Comparison of ENCODE assay signal across 22 cellular contexts in the genomic region with DNA sequence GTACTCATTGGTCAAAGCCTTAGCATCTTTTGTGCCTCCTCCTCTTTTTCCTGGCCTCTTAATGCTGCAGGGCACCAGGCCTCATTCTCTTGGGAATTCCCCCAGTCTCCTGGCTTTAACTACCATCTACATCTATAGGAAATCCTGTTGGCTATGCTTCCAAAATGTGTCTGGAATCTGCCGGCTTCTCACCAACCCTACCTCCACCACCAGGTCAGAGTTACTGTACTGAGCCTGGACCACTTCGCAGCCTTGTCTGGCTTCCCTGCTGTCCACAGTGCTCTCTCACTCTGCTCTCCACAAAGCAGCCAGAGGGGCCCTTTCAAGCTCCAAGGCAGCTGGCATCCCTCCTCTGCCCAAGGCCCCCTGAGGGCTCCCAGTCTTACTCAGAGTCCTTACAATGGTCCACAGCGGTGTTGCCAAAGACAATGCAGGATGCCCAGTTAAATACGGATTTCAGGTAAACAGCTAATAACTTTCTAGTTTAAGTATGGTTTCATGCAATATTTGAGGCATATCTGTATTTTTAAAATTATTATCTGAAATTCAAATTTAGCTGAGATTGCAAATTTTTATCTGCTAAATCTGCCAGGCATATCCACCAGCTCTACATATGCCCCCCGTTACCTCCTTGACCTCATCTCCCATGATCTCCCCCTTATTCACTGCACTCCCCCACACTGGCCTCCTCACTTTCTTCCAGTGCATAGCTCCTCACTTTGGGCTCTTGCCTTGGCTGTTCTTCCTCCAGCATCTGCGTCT. TPM values are rescaled to one million over a fixed set of nuclear protein-coding genes. Genes with fewer than 3 reads are reported as not detected.
DNase-seq lines count a peak whose midpoint lies in the region; ATAC-seq, FAIRE-seq and TF ChIP-seq lines count a peak whose summit lies in the region.
"Had no signal": no experiment of that assay in that cellular context is flagged by ENCODE, and none has a peak within 500 bp of the region (broad histone marks: within the 10 kb centered on the region; RNA-seq: fewer than 3 reads in every experiment).

No MANE protein-coding gene starts in this region.

- H3K9ac ChIP-seq in IMR-90 (ENCODE audit: low read depth, low read length) (no peak overlapping the region), H1 (replicated peaks in 1 of 4; ENCODE audit: extremely low read depth in 1 of 4, low read depth in 3 of 4, low read length in 3 of 4) (no peak overlapping the region)
- H3K9ac ChIP-seq: KMS-11 had no signal

- WGBS in IMR-90 (ENCODE audit: extremely low coverage in 2 of 2, insufficient read length in 1 of 2), 2 experiments = 76% methylated on average over 3 of the region's 6 CpGs; no CpG with 5 or more reads in 1 of the 2 experiments
- 83% methylated on average over 6 of the region's 6 CpGs; no CpG with 5 or more reads in 1 of the 2 experiments for WGBS in H1 (ENCODE audit: extremely low coverage in 1 of 2, insufficient coverage in 1 of 2, insufficient read length in 1 of 2, insufficient replicate concordance in 2 of 2, low coverage in 1 of 2, low lambda C conversion rate in 2 of 2, missing lambda C conversion rate in 1 of 2), 2 experiments

- no peak for TF ChIP-seq CTCF in CD4-positive, alpha-beta T cell (IDR thresholded peaks at IDR 0.05)
- TF ChIP-seq CTCF in IMR-90 (conservative IDR thresholded peaks at IDR 0.05; ENCODE audit: low read depth, low read length) (no peak), H1 (IDR thresholded peaks at IDR 0.05; ENCODE audit: control extremely low read depth in 1 of 3, insufficient read depth in 1 of 3, low read depth in 1 of 3, low read length in 3 of 3) (no peak), PC-9 (conservative IDR thresholded peaks at IDR 0.05) (no peak)

- no peak overlapping the region for H2AK9ac ChIP-seq in IMR-90 (replicated peaks; ENCODE audit: low read depth, low read length, poor library complexity)

- no peak overlapping the region for H3K27ac ChIP-seq in CD4-positive, alpha-beta T cell (ENCODE audit: low read depth, low read length)
- H3K27ac ChIP-seq in IMR-90 (ENCODE audit: insufficient read depth, low read length) (no peak overlapping the region), H1 (ENCODE audit: low read depth, low read length) (no peak overlapping the region), PC-9 (no peak overlapping the region)
- H3K27ac ChIP-seq: KMS-11 had no signal

- H3K4me1 Mint-ChIP-seq in CD4-positive, alpha-beta T cell (ENCODE audit: low read depth) = peaks cover 25% of the 10 kb centered on the region
- peaks cover 3 to 9% (median 7%) of the 10 kb centered on the region in 4 donors for H3K4me1 Mint-ChIP-seq in naive thymus-derived CD8-positive, alpha-beta T cell

- no peaks in the 10 kb centered on the region for H3K9me3 ChIP-seq in CD4-positive, alpha-beta T cell (ENCODE audit: control insufficient read depth, low read length)
- H3K9me3 ChIP-seq in IMR-90 (ENCODE audit: control insufficient read depth, insufficient read depth, low read length) = no peaks in the 10 kb centered on the region
- no peaks in the 10 kb centered on the region for H3K9me3 ChIP-seq in H1 (ENCODE audit: insufficient read depth in 2 of 2, low read depth in 1 of 2, low read length in 1 of 2)
- no peaks in the 10 kb centered on the region for H3K9me3 ChIP-seq in PC-9 (ENCODE audit: insufficient read depth, low read depth)

- H4K5ac ChIP-seq in IMR-90 (ENCODE audit: low read depth, low read length) (no peak overlapping the region), H1 (ENCODE audit: insufficient read length, low read depth, low read length) (no peak overlapping the region)

- FAIRE-seq in H1 (lab: Jason Lieb, UNC) = no peak
- FAIRE-seq: GM12878 had no signal

- ATAC-seq in CD4-positive, alpha-beta T cell (ENCODE audit: poor library complexity) = no peak
- ATAC-seq in IMR-90 (ENCODE audit: low read depth) (no peak), GM21619 (IDR thresholded peaks at IDR 0.05; ENCODE audit: unreplicated experiment) (no peak)
- no peak for ATAC-seq in naive thymus-derived CD8-positive, alpha-beta T cell
- ATAC-seq: HCT116 had no signal

- no peaks in the 10 kb centered on the region for H3K27me3 Mint-ChIP-seq in CD4-positive, alpha-beta T cell
- peaks cover 0 to 7% (median 0%) of the 10 kb centered on the region in 5 donors for H3K27me3 Mint-ChIP-seq in naive thymus-derived CD8-positive, alpha-beta T cell

- TF ChIP-seq POLR2A in IMR-90 (IDR thresholded peaks at IDR 0.05; ENCODE audit: low read depth, low read length) (no peak), H1 (IDR thresholded peaks at IDR 0.05; ENCODE audit: control extremely low read depth in 1 of 2, low read depth in 2 of 2, low read length in 2 of 2) (no peak)

- H3K27me3 ChIP-seq in CD4-positive, alpha-beta T cell (ENCODE audit: control insufficient read depth, insufficient read depth, low read length) = no peaks in the 10 kb centered on the region
- H3K27me3 ChIP-seq in IMR-90 (ENCODE audit: control insufficient read depth, insufficient read depth, low read length) (peaks cover 20% of the 10 kb centered on the region), H1 (replicated peaks in 1 of 4; ENCODE audit: control insufficient read depth in 3 of 4, extremely low read depth in 1 of 4, insufficient read depth in 3 of 4, low read length in 3 of 4) (no peaks in the 10 kb centered on the region), PC-9 (ENCODE audit: insufficient read depth, low read depth) (peaks cover 17% of the 10 kb centered on the region)

- no peaks in the 10 kb centered on the region for H3K9me1 ChIP-seq in IMR-90 (ENCODE audit: insufficient read depth, low read length)

- H3K4me1 ChIP-seq in IMR-90 (ENCODE audit: control insufficient read depth, insufficient read depth, low read length) = no peaks in the 10 kb centered on the region
- no peaks in the 10 kb centered on the region for H3K4me1 ChIP-seq in H1 (replicated peaks in 1 of 4; ENCODE audit: control insufficient read depth in 3 of 4, insufficient read depth in 4 of 4, low read length in 3 of 4)
- H3K4me1 ChIP-seq in PC-9 (replicated peaks; ENCODE audit: insufficient read depth) = no peaks in the 10 kb centered on the region

- H3K4me2 ChIP-seq in IMR-90 (ENCODE audit: low read depth, low read length) = no peak overlapping the region
- H3K4me2 ChIP-seq in H1 (ENCODE audit: insufficient read depth in 1 of 2, low read depth in 2 of 2, low read length in 2 of 2) = no peak overlapping the region
- no peak overlapping the region for H3K4me2 ChIP-seq in PC-9
- H3K4me2 ChIP-seq: KMS-11 had no signal

- H2BK5ac ChIP-seq in IMR-90 (ENCODE audit: low read depth, low read length, poor library complexity, severe bottlenecking) (no peak overlapping the region), H1 (ENCODE audit: low read depth, low read length) (no peak overlapping the region)

- no peak overlapping the region for H2BK12ac ChIP-seq in H1 (ENCODE audit: low read depth, low read length)

- H3K36me3 ChIP-seq in IMR-90 (ENCODE audit: control insufficient read depth, insufficient read depth, low read length) (no peaks in the 10 kb centered on the region), H1 (ENCODE audit: control insufficient read depth in 2 of 4, insufficient read depth in 4 of 4, low read length in 3 of 4) (no peaks in the 10 kb centered on the region), PC-9 (ENCODE audit: low read depth) (no peaks in the 10 kb centered on the region)

- H3K56ac ChIP-seq in IMR-90 (ENCODE audit: extremely low read depth, insufficient read depth, low read length) (no peak overlapping the region), H1 (replicated peaks; ENCODE audit: insufficient read length, low read depth, low read length) (no peak overlapping the region)

- no peak overlapping the region for H3K4me3 ChIP-seq in IMR-90 (ENCODE audit: insufficient read depth, low read depth, low read length)
- no peak overlapping the region for H3K4me3 ChIP-seq in H1 (ENCODE audit: extremely low read depth in 1 of 4, insufficient read depth in 2 of 4, low read depth in 3 of 4, low read length in 4 of 4)
- H3K4me3 ChIP-seq in PC-9 = no peak overlapping the region
- H3K4me3 ChIP-seq: GM12878 had no signal

- H2AK5ac ChIP-seq in IMR-90 (ENCODE audit: low read depth, low read length) (no peak overlapping the region), H1 (ENCODE audit: low read depth, low read length) (no peak overlapping the region)

- H3K18ac ChIP-seq in IMR-90 (ENCODE audit: low read depth, low read length) (no peak overlapping the region), H1 (ENCODE audit: extremely low read depth, low read length) (no peak overlapping the region)

- H2AFZ ChIP-seq in IMR-90 (replicated peaks; ENCODE audit: low read length, poor library complexity) (no peak overlapping the region), H1 (ENCODE audit: low read length) (no peak overlapping the region), PC-9 (no peak overlapping the region)

- peaks cover 11% of the 10 kb centered on the region for H3K9me3 Mint-ChIP-seq in CD4-positive, alpha-beta T cell
- peaks cover 1 to 15% (median 7%) of the 10 kb centered on the region in 9 donors for H3K9me3 Mint-ChIP-seq in naive thymus-derived CD8-positive, alpha-beta T cell

- dilution Hi-C loops in IMR-90 (cut with HindIII; ENCODE audit: low sequenced_read_pairs, unreplicated experiment) = no loop called here

- H3K4ac ChIP-seq in IMR-90 (ENCODE audit: low read depth, low read length) (no peak overlapping the region), H1 (replicated peaks; ENCODE audit: insufficient read length, low read depth, low read length) (no peak overlapping the region)

- no peak overlapping the region for H3K23ac ChIP-seq in IMR-90 (ENCODE audit: low read depth, low read length)
- H3K23ac ChIP-seq in H1 (ENCODE audit: insufficient read length) = no peak overlapping the region

- H3F3A ChIP-seq in PC-9 (ENCODE audit: insufficient read depth, low read depth) = no peaks in the 10 kb centered on the region

- no peaks in the 10 kb centered on the region for H3K79me1 ChIP-seq in IMR-90 (ENCODE audit: low read depth in 1 of 2, low read length in 2 of 2)
- no peaks in the 10 kb centered on the region for H3K79me1 ChIP-seq in H1 (ENCODE audit: low read depth, low read length)

- H2BK15ac ChIP-seq in IMR-90 (ENCODE audit: low read depth, low read length) (no peak overlapping the region), H1 (ENCODE audit: low read length) (no peak overlapping the region)

- CTCF ChIA-PET in CD4-positive, alpha-beta T cell (lab: Charles Lee) = interaction anchor here (2.5 to 3.2 kb wide), 2 partner anchors 101 to 106 kb away, joined by 24 to 38 read pairs; no protein-coding TSS in a partner anchor
- CTCF ChIA-PET in IMR-90 (lab: Yijun Ruan, JAX) = interaction anchor here (2.7 to 3.7 kb wide), 2 partner anchors 101 to 106 kb away, joined by 17 to 20 read pairs; no protein-coding TSS in a partner anchor
- CTCF ChIA-PET in H1 (lab: Charles Lee; ENCODE audit: partially characterized antibody) = interaction anchor here (1.0 to 16.1 kb wide), 7 partner anchors 14 to 470 kb away, joined by 3 to 595 read pairs (median 3); no protein-coding TSS in a partner anchor
- CTCF ChIA-PET in PC-9 (lab: Charles Lee) = no interaction called here

- peak overlapping the region; percentile 74 for H3K27ac Mint-ChIP-seq in CD4-positive, alpha-beta T cell
- peak overlapping the region in 7 of 10 donors; percentile 15 to 84 (median 68) for H3K27ac Mint-ChIP-seq in naive thymus-derived CD8-positive, alpha-beta T cell

- no peak overlapping the region for H4K91ac ChIP-seq in IMR-90 (ENCODE audit: insufficient read depth, low read depth, low read length)
- H4K91ac ChIP-seq in H1 (replicated peaks; ENCODE audit: insufficient read length, low read length) = no peak overlapping the region

- TF ChIP-seq EP300 in H1 (IDR thresholded peaks at IDR 0.05; ENCODE audit: borderline replicate concordance in 1 of 2, low read depth in 2 of 2, low read length in 2 of 2) = no peak

- in situ Hi-C loops in IMR-90 (cut with MboI; ENCODE audit: low sequenced_read_pairs) = loop anchor here (5.0 to 25.0 kb wide), 2 partner anchors 104 to 454 kb away; a partner anchor contains a TSS

- BruUV-seq in IMR-90 (replicated peaks; lab: Mats Ljungman, UMichigan) = no TSS peak
- no TSS peak for BruUV-seq in PC-9 (replicated peaks; lab: Mats Ljungman, UMichigan)

- peaks cover 6% of the 10 kb centered on the region for H3K36me3 Mint-ChIP-seq in CD4-positive, alpha-beta T cell (ENCODE audit: low read depth)
- H3K36me3 Mint-ChIP-seq in naive thymus-derived CD8-positive, alpha-beta T cell = peaks cover 0 to 13% (median 5%) of the 10 kb centered on the region in 3 donors

- no peak overlapping the region for H3K4me3 Mint-ChIP-seq in CD4-positive, alpha-beta T cell
- H3K4me3 Mint-ChIP-seq in naive thymus-derived CD8-positive, alpha-beta T cell = no peak overlapping the region
- H3K4me3 Mint-ChIP-seq: T-cell had no signal

- no peak overlapping the region for H2BK120ac ChIP-seq in IMR-90 (ENCODE audit: low read depth, low read length)
- no peak overlapping the region for H2BK120ac ChIP-seq in H1 (replicated peaks; ENCODE audit: low read depth, low read length)

- POLR2A ChIA-PET in CD4-positive, alpha-beta T cell (lab: Charles Lee) = interaction anchor here (2.0 kb wide), 1 partner anchor 101 kb away, joined by 9 read pairs; no protein-coding TSS in a partner anchor
- POLR2A ChIA-PET in IMR-90 (lab: Charles Lee; ENCODE audit: unreplicated experiment) = no interaction called here
- POLR2A ChIA-PET in H1 (lab: Charles Lee; ENCODE audit: partially characterized antibody) = interaction anchor here (0.6 kb wide), 1 partner anchor 200 kb away, joined by 3 read pairs; no protein-coding TSS in a partner anchor
- POLR2A ChIA-PET in naive thymus-derived CD8-positive, alpha-beta T cell (lab: Charles Lee) = no interaction called here
- POLR2A ChIA-PET in PC-9 (lab: Charles Lee; ENCODE audit: unreplicated experiment) = no interaction called here

- DNase-seq in CD4-positive, alpha-beta T cell = no peak
- DNase-seq in IMR-90 (no peak), H1 (ENCODE audit: low read depth in 1 of 2, low spot score in 2 of 2) (no peak), PC-9 (no peak), NCI-H1105 treated with DMSO at 0.1 percent for 48 hours (lab: John Stamatoyannopoulos, UW) (no peak), cardiac septum (ENCODE audit: low spot score) (no peak)
- no peak for DNase-seq in naive thymus-derived CD8-positive, alpha-beta T cell
- DNase-seq: ACHN, AML-193, Calu3, DMS79 treated with DMSO at 0.1 percent for 48 hours, GDM1, NCI-H1048, NCI-H1694, NCI-H748 treated with DMSO at 0.1 percent for 48 hours, T-cell had no signal

- H3K23me2 ChIP-seq in H1 (ENCODE audit: low read depth, low read length) = no peaks in the 10 kb centered on the region

- H4K20me1 ChIP-seq in IMR-90 (ENCODE audit: insufficient read depth, low read length) (no peaks in the 10 kb centered on the region), H1 (replicated peaks in 1 of 2; ENCODE audit: control insufficient read depth in 1 of 2, insufficient read depth in 2 of 2, low read length in 2 of 2) (no peaks in the 10 kb centered on the region), PC-9 (ENCODE audit: insufficient read depth) (no peaks in the 10 kb centered on the region)

- H3K79me2 ChIP-seq in H1 (ENCODE audit: control insufficient read depth in 1 of 2, insufficient read depth in 2 of 2, low read length in 2 of 2) (no peaks in the 10 kb centered on the region), PC-9 (ENCODE audit: low read depth) (no peaks in the 10 kb centered on the region)

- H4K8ac ChIP-seq in IMR-90 (ENCODE audit: low read depth in 2 of 2, low read length in 2 of 2) (no peak overlapping the region), H1 (ENCODE audit: extremely low read depth, insufficient read depth, low read length) (peak overlapping the region; percentile 31; the same call in 1 of the 2 replicates)

- intact Hi-C loops in CD4-positive, alpha-beta T cell (cut with DNase I, micrococcal nuclease) = loop anchor here (5.0 kb wide), 2 partner anchors 174 to 774 kb away; a partner anchor contains a TSS
- intact Hi-C loops in IMR-90 (cut with micrococcal nuclease) = loop anchor here (10.0 kb wide), 1 partner anchor 446 kb away; a partner anchor contains a TSS
- intact Hi-C loops in PC-9 (cut with micrococcal nuclease; ENCODE audit: unreplicated experiment) = loop anchor here (10.0 kb wide), 2 partner anchors 706 to 1156 kb away; no protein-coding TSS in a partner anchor
- intact Hi-C loops in cardiac septum (cut with DNase I) = loop anchor here (10.0 kb wide), 1 partner anchor 446 kb away; a partner anchor contains a TSS

- H3K9me2 ChIP-seq in PC-9 (ENCODE audit: insufficient read depth) = no peaks in the 10 kb centered on the region

- no peak for TF ChIP-seq RAD21 in IMR-90 (IDR thresholded peaks at IDR 0.05; ENCODE audit: low read length)
- 0 out of 4 replicates have a peak, but pooled peaks of 1 of the 2 experiments have one; percentile 12 for TF ChIP-seq RAD21 in H1 (IDR thresholded peaks at IDR 0.05 in 1 of 2, conservative IDR thresholded peaks at IDR 0.05 in 1 of 2; ENCODE audit: low read depth in 2 of 2, low read length in 2 of 2)

- H3K14ac ChIP-seq in IMR-90 (replicated peaks; ENCODE audit: low read depth, low read length) (no peak overlapping the region), H1 (ENCODE audit: insufficient read length) (no peak overlapping the region)

- H2BK20ac ChIP-seq in IMR-90 (ENCODE audit: low read depth, low read length) (no peak overlapping the region), H1 (ENCODE audit: low read length) (no peak overlapping the region)

RNA-seq across cellular contexts. Expression of a gene that starts 34.5 kb away (rescaled TPM):
- under 1 TPM; 0.08 to 0.17 TPM for total RNA-seq in CD4-positive, alpha-beta T cell
- total RNA-seq in IMR-90 (2012; rRNA removed) = not detected in 2 replicates
- not detected in 2 replicates for polyA plus RNA-seq in IMR-90 (2012; rRNA removed)
- not detected in 2 replicates for polyA plus RNA-seq in IMR-90 (2012; cell fraction: cytosol; rRNA removed)
- not detected in 2 replicates for polyA plus RNA-seq in IMR-90 (2012; cell fraction: nucleus; rRNA removed; ENCODE audit: low replicate concordance)
- total RNA-seq in H1 (2021; fragmentation: NEBNext Ultra II Directional; extraction: Animal tissue kit (Norgen Biotek cat#: 25700)) = 0.13 TPM in 2 replicates
- polyA plus RNA-seq in H1 (2011; rRNA removed) = 0.18 and 0.28 TPM in 2 replicates
- 0.14 TPM for polyA plus RNA-seq in H1 (2011; cell fraction: cytosol; rRNA removed)
- polyA plus RNA-seq in H1 (2011; cell fraction: nucleus; rRNA removed) = 0.20 TPM
- polyA plus RNA-seq in H1 (2012, experiment 1 of 2) = 0.26 to 0.31 TPM (median 0.27 TPM) in 4 replicates
- 0.14 TPM for polyA plus RNA-seq in H1 (2012, experiment 2 of 2)
- polyA plus RNA-seq in H1 (2013, experiment 1 of 2) = 0.08 TPM
- polyA plus RNA-seq in H1 (2013, experiment 2 of 2) = 0.13 TPM
- polyA minus RNA-seq in H1 (2011; rRNA and poly(A)+ RNA removed) = 0.06 and 0.22 TPM in 2 replicates
- not detected for polyA minus RNA-seq in H1 (2011; cell fraction: cytosol; rRNA and poly(A)+ RNA removed)
- 0.30 TPM for polyA minus RNA-seq in H1 (2011; cell fraction: nucleus; rRNA and poly(A)+ RNA removed)
- not detected for total RNA-seq in naive thymus-derived CD8-positive, alpha-beta T cell
- polyA plus RNA-seq in naive thymus-derived CD8-positive, alpha-beta T cell = not detected
- not detected in 2 replicates for total RNA-seq in PC-9 (2021)
- total RNA-seq in cardiac septum = 0.16 TPM
- total RNA-seq: Calu3, GM12878, MCF 10A, SK-MEL-5 had no signal
- polyA plus RNA-seq: GM12878 had no signal

Comparison
In these comparisons a context has a peak if more than half of its experiments do, and no peak if none do; other contexts are left out.
1. POLR2A ChIA-PET loops: an anchor here in CD4-positive, alpha-beta T cell (2.0 kb wide) and H1 (0.6 kb wide); none called in IMR-90, naive thymus-derived CD8-positive, alpha-beta T cell and PC-9.